33 cellular contexts compared by ENCODE assay signal in the genomic region with DNA sequence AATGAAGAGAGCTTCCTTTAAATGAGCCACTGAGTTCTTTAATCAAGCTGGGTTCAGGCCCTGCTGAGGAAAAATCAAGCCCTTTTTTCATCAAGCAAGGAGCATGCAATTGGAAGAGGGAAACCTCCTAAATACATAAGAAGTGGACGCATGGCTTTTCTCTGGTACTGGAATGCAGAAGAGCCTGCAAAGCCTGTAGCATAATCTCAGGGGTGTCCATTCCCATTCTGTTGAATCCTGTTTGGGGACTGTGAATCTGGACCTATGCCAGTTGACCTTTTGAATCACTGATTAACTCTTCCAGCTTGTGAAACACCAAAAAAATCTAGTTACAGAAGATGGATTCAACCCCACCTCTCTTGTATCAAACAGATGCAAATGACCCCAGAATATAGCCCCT. TPM values are rescaled to one million over a fixed set of nuclear protein-coding genes. Genes with fewer than 3 reads are reported as not detected.
"Had no signal": no experiment of that assay in that cellular context is flagged by ENCODE, and none has a peak within 500 bp of the region (broad histone marks: within the 10 kb centered on the region; RNA-seq: fewer than 3 reads in every experiment).

No MANE protein-coding gene starts in this region.

- DNase-seq: activated B cell treated with CpG ODN at 0.5 μM for 24 hours; activated CD4-positive, alpha-beta T cell treated with anti-CD3 and anti-CD28 coated beads for 48 hours; activated CD4-positive, alpha-beta T cell treated with anti-CD3 and anti-CD28 coated beads, Interleukin-2, amount 50 U/mL, for 1 hour; activated CD4-positive, alpha-beta T cell treated with anti-CD3 and anti-CD28 coated beads, Interleukin-2, amount 50 U/mL, for 48 hours; activated CD8-positive, alpha-beta memory T cell treated with anti-CD3 and anti-CD28 coated beads for 24 hours; activated CD8-positive, alpha-beta T cell treated with anti-CD3 and anti-CD28 coated beads for 36 hours; activated effector memory CD4-positive, alpha-beta T cell treated with Interleukin-2 at 50 U/mL for 16 hours; activated gamma-delta T cell treated with Interleukin-2 at 50 U/mL for 16 hours; activated naive CD4-positive, alpha-beta T cell treated with anti-CD3 and anti-CD28 coated beads, Interleukin-2, amount 50 U/mL, for 16 hours; activated naive CD4-positive, alpha-beta T cell treated with Interleukin-2 at 50 U/mL for 16 hours; activated T-cell treated with anti-CD3 and anti-CD28 coated beads, Interleukin-2, amount 50 U/mL, for 4 hours; amniotic stem cell; anterior cingulate cortex; brain microvascular endothelial cell; caudate nucleus; cortex of kidney; dermis blood vessel endothelial cell; effector CD4-positive, alpha-beta T cell; effector memory CD8-positive, alpha-beta T cell; foreskin keratinocyte; gastrocnemius medialis; T-helper 1 cell; T-helper 17 cell; T1000; WERI-Rb-1 had no signal

- H3K4me3 Mint-ChIP-seq: activated B cell treated with CpG ODN at 0.5 μM for 24 hours; activated CD8-positive, alpha-beta T cell treated with anti-CD3 and anti-CD28 coated beads for 36 hours; activated naive CD8-positive, alpha-beta T cell; activated T-cell treated with anti-CD3 and anti-CD28 coated beads, Interleukin-2, amount 50 U/mL, for 4 hours; activated T-helper 17 cell treated with anti-CD3 and anti-CD28 coated beads, Interleukin-2, amount 50 U/mL, for 72 hours; effector memory CD8-positive, alpha-beta T cell; T-helper 17 cell; T-helper 2 cell treated with Interferon-gamma antibody and Interleukin-4, amounts not matched to agents 5 μg/mL and 100 μg/mL, for 36 hours had no signal

- H3K27me3 Mint-ChIP-seq: activated B cell treated with CpG ODN at 0.5 μM for 24 hours; activated CD8-positive, alpha-beta T cell treated with anti-CD3 and anti-CD28 coated beads for 36 hours; activated naive CD8-positive, alpha-beta T cell; activated T-helper 17 cell treated with anti-CD3 and anti-CD28 coated beads, Interleukin-2, amount 50 U/mL, for 72 hours; effector memory CD8-positive, alpha-beta T cell; T-helper 17 cell had no signal

- H3K4me1 ChIP-seq: esophagus muscularis mucosa, foreskin keratinocyte, gastrocnemius medialis had no signal

- H3K27ac ChIP-seq: brain microvascular endothelial cell, esophagus muscularis mucosa, foreskin keratinocyte, gastrocnemius medialis, WERI-Rb-1 had no signal

- H3K4me1 Mint-ChIP-seq: activated B cell treated with CpG ODN at 0.5 μM for 24 hours; activated T-helper 17 cell treated with anti-CD3 and anti-CD28 coated beads, Interleukin-2, amount 50 U/mL, for 72 hours; T-helper 17 cell had no signal

- H3K36me3 ChIP-seq: brain microvascular endothelial cell, esophagus muscularis mucosa, gastrocnemius medialis, WERI-Rb-1 had no signal

- H3K4me3 ChIP-seq: esophagus muscularis mucosa, gastrocnemius medialis had no signal

- H3K27me3 ChIP-seq: brain microvascular endothelial cell, esophagus muscularis mucosa, gastrocnemius medialis had no signal

- FAIRE-seq: astrocyte, colon, endometrium, endothelial cell of umbilical vein had no signal

- H3K36me3 Mint-ChIP-seq: activated naive CD8-positive, alpha-beta T cell had no signal

- H3K27ac Mint-ChIP-seq: activated B cell treated with CpG ODN at 0.5 μM for 24 hours; activated CD8-positive, alpha-beta T cell treated with anti-CD3 and anti-CD28 coated beads for 36 hours; activated naive CD8-positive, alpha-beta T cell; activated T-helper 17 cell treated with anti-CD3 and anti-CD28 coated beads, Interleukin-2, amount 50 U/mL, for 72 hours; effector memory CD8-positive, alpha-beta T cell; T-helper 17 cell; T-helper 2 cell treated with Interferon-gamma antibody and Interleukin-4, amounts not matched to agents 5 μg/mL and 100 μg/mL, for 36 hours had no signal

- H3K9me3 ChIP-seq: esophagus muscularis mucosa, gastrocnemius medialis had no signal

RNA-seq across cellular contexts. Expression of gene VGLL3, which starts 35.3 kb away (rescaled TPM):
- total RNA-seq: activated B cell treated with CpG ODN at 0.5 μM for 24 hours; activated CD8-positive, alpha-beta T cell treated with anti-CD3 and anti-CD28 coated beads for 36 hours had no signal
